Comparison of ENCODE assay signal across 15 cellular contexts in genomic region chr10:28721318-28721717, GRCh38. TPM values are rescaled to one million over a fixed set of nuclear protein-coding genes. Genes with fewer than 3 reads are reported as not detected.
DNase-seq lines count a peak whose midpoint lies in the region; ATAC-seq and TF ChIP-seq lines count a peak whose summit lies in the region.
"Had no signal": no experiment of that assay in that cellular context is flagged by ENCODE, and none has a peak within 500 bp of the region (broad histone marks: within the 10 kb centered on the region; RNA-seq: fewer than 3 reads in every experiment).

No MANE protein-coding gene starts in this region.

- DNase-seq in COR-L47 (lab: John Stamatoyannopoulos, UW) (peak; percentile 45), endodermal cell (no peak), nephron progenitor cell (no peak), cortex of kidney (lab: John Stamatoyannopoulos, UW) (no peak), pons (ENCODE audit: low spot score) (no peak), psoas muscle (no peak)
- DNase-seq in activated T-cell treated with anti-CD3 and anti-CD28 coated beads, Interleukin-2, amount 50 U/mL, for 24 hours: no peak
- DNase-seq: activated CD4-positive, alpha-beta T cell treated with anti-CD3 and anti-CD28 coated beads, Interleukin-2, amount 10 ng/mL, durations not matched to agents 7 days and 5 days; activated T-cell treated with anti-CD3 and anti-CD28 coated beads, Interleukin-2, amount 50 U/mL, for 4 hours; AML-193; NCI-H2029; stimulated activated CD4-positive, alpha-beta T cell treated with anti-CD3 and anti-CD28 coated beads, Interleukin-4, amount 100 ng/mL, for 24 hours had no signal

- intact Hi-C loops in psoas muscle (cut with DNase I): no loop called here

- H3K4me1 Mint-ChIP-seq in endodermal cell: peaks cover 8% of the 10 kb centered on the region
- peaks cover 11% of the 10 kb centered on the region for H3K4me1 Mint-ChIP-seq in nephron progenitor cell
- H3K4me1 Mint-ChIP-seq in activated T-cell treated with anti-CD3 and anti-CD28 coated beads, Interleukin-2, amount 50 U/mL, for 24 hours (ENCODE audit: low read depth): peaks cover 10% of the 10 kb centered on the region
- H3K4me1 Mint-ChIP-seq: activated CD4-positive, alpha-beta T cell treated with anti-CD3 and anti-CD28 coated beads, Interleukin-2, amount 10 ng/mL, durations not matched to agents 7 days and 5 days had no signal

- H3K36me3 ChIP-seq in HUES48 (ENCODE audit: control insufficient read depth, insufficient read depth, low read length) (no peaks in the 10 kb centered on the region), endodermal cell (ENCODE audit: control insufficient read depth, insufficient read depth, low read length) (no peaks in the 10 kb centered on the region), psoas muscle (ENCODE audit: insufficient read depth in 1 of 2, low read depth in 1 of 2) (no peaks in the 10 kb centered on the region)
- H3K36me3 ChIP-seq: lower lobe of right lung, neutrophil had no signal

- H3K4me3 Mint-ChIP-seq in endodermal cell (peak overlapping the region; percentile 68), nephron progenitor cell (peak overlapping the region; percentile 87)
- H3K4me3 Mint-ChIP-seq in activated T-cell treated with anti-CD3 and anti-CD28 coated beads, Interleukin-2, amount 50 U/mL, for 24 hours: no peak overlapping the region
- H3K4me3 Mint-ChIP-seq: activated CD4-positive, alpha-beta T cell treated with anti-CD3 and anti-CD28 coated beads, Interleukin-2, amount 10 ng/mL, durations not matched to agents 7 days and 5 days; activated T-cell treated with anti-CD3 and anti-CD28 coated beads, Interleukin-2, amount 50 U/mL, for 4 hours had no signal

- H3K27me3 Mint-ChIP-seq in endodermal cell (ENCODE audit: insufficient read depth) (peaks cover 38% of the 10 kb centered on the region), nephron progenitor cell (ENCODE audit: low read depth, poor library complexity) (peaks cover 33% of the 10 kb centered on the region)
- H3K27me3 Mint-ChIP-seq in activated T-cell treated with anti-CD3 and anti-CD28 coated beads, Interleukin-2, amount 50 U/mL, for 24 hours: peaks cover 69% of the 10 kb centered on the region

- H3K27ac Mint-ChIP-seq in endodermal cell (no peak overlapping the region), nephron progenitor cell (no peak overlapping the region)
- no peak overlapping the region for H3K27ac Mint-ChIP-seq in activated T-cell treated with anti-CD3 and anti-CD28 coated beads, Interleukin-2, amount 50 U/mL, for 24 hours
- H3K27ac Mint-ChIP-seq: activated CD4-positive, alpha-beta T cell treated with anti-CD3 and anti-CD28 coated beads, Interleukin-2, amount 10 ng/mL, durations not matched to agents 7 days and 5 days had no signal

- H3K36me3 Mint-ChIP-seq in endodermal cell (ENCODE audit: low read depth) (no peaks in the 10 kb centered on the region), nephron progenitor cell (ENCODE audit: low read depth) (no peaks in the 10 kb centered on the region)
- no peaks in the 10 kb centered on the region for H3K36me3 Mint-ChIP-seq in activated T-cell treated with anti-CD3 and anti-CD28 coated beads, Interleukin-2, amount 50 U/mL, for 24 hours (ENCODE audit: low read depth)

- peak overlapping the region; percentile 76 for H3K4me3 ChIP-seq in HUES48 (ENCODE audit: low read depth, low read length)
- H3K4me3 ChIP-seq in endodermal cell (ENCODE audit: low read length): peak overlapping the region; percentile 81
- H3K4me3 ChIP-seq in psoas muscle: no peak overlapping the region

- no peaks in the 10 kb centered on the region for H3K9me3 Mint-ChIP-seq in endodermal cell
- H3K9me3 Mint-ChIP-seq in nephron progenitor cell: no peaks in the 10 kb centered on the region
- no peaks in the 10 kb centered on the region for H3K9me3 Mint-ChIP-seq in activated T-cell treated with anti-CD3 and anti-CD28 coated beads, Interleukin-2, amount 50 U/mL, for 24 hours
- H3K9me3 Mint-ChIP-seq: activated CD4-positive, alpha-beta T cell treated with anti-CD3 and anti-CD28 coated beads, Interleukin-2, amount 10 ng/mL, durations not matched to agents 7 days and 5 days; activated T-cell treated with anti-CD3 and anti-CD28 coated beads, Interleukin-2, amount 50 U/mL, for 4 hours had no signal

- no peaks in the 10 kb centered on the region for H3K9me3 ChIP-seq in HUES48 (ENCODE audit: control insufficient read depth, insufficient read depth, low read length)
- H3K9me3 ChIP-seq in endodermal cell (ENCODE audit: control insufficient read depth, low read length): no peaks in the 10 kb centered on the region
- no peaks in the 10 kb centered on the region for H3K9me3 ChIP-seq in psoas muscle
- H3K9me3 ChIP-seq: lower lobe of right lung, neutrophil had no signal

- H3K4me1 ChIP-seq in HUES48 (ENCODE audit: control insufficient read depth, insufficient read depth, low read length) (peaks cover 12% of the 10 kb centered on the region), endodermal cell (ENCODE audit: control insufficient read depth, insufficient read depth, low read length) (peaks cover 5% of the 10 kb centered on the region), psoas muscle (no peaks in the 10 kb centered on the region)

- H3K27ac ChIP-seq in HUES48 (ENCODE audit: low read depth, low read length) (no peak overlapping the region), endodermal cell (ENCODE audit: low read depth, low read length) (no peak overlapping the region), psoas muscle (no peak overlapping the region)
- H3K27ac ChIP-seq: neutrophil had no signal

- TF ChIP-seq CTCF in endodermal cell (conservative IDR thresholded peaks at IDR 0.05) (no peak), nephron progenitor cell (IDR thresholded peaks at IDR 0.05) (no peak), psoas muscle (IDR thresholded peaks at IDR 0.05) (no peak)

- no peak for ATAC-seq in psoas muscle

- 11 to 25% methylated on average over 2 to 5 of the region's 5 CpGs for WGBS in endodermal cell (ENCODE audit: insufficient coverage in 1 of 2, insufficient read length in 1 of 2), 2 experiments
- WGBS in psoas muscle, 3 donors: 58 to 63% (median 62%) methylated on average over 5 of the region's 5 CpGs

- no peak overlapping the region for H3K9ac ChIP-seq in HUES48 (ENCODE audit: low read depth, low read length)
- H3K9ac ChIP-seq in endodermal cell (ENCODE audit: extremely low read depth, low read length, poor library complexity, severe bottlenecking): no peak overlapping the region

- H3K27me3 ChIP-seq in HUES48 (ENCODE audit: control insufficient read depth, insufficient read depth, low read length) (peaks cover 28% of the 10 kb centered on the region), endodermal cell (ENCODE audit: control insufficient read depth, insufficient read depth, low read length, poor library complexity, severe bottlenecking) (peaks cover 28% of the 10 kb centered on the region), psoas muscle (ENCODE audit: insufficient read depth in 3 of 3, low read length in 2 of 3) (no peaks in the 10 kb centered on the region)

RNA-seq across cellular contexts. Expression of gene BAMBI, which starts 44.0 kb away (rescaled TPM):
- total RNA-seq in endodermal cell (10 to 100 TPM; 41.4 to 49.2 TPM), psoas muscle (1 to 10 TPM in 2 of 4 donors, under 1 TPM in 2; 0.89 to 2.9 (median 1.3) TPM)
- 37.6 TPM for polyA plus RNA-seq in endodermal cell (2013, experiment 1 of 2)
- polyA plus RNA-seq in endodermal cell (2013, experiment 2 of 2): 37.0 TPM
- 1 to 10 TPM in 1 of 3 donors, under 1 TPM in 2; 0.44 to 2.0 (median 0.66) TPM for polyA plus RNA-seq in psoas muscle
- total RNA-seq: activated CD4-positive, alpha-beta T cell treated with anti-CD3 and anti-CD28 coated beads, Interleukin-2, amount 10 ng/mL, durations not matched to agents 7 days and 5 days had no signal

Comparison
In these comparisons a context has a peak if more than half of its experiments do, and no peak if none do; other contexts are left out.
1. RNA of gene BAMBI, which starts 44.0 kb away (total RNA-seq): 41.4 to 49.2 TPM in endodermal cell; 0.89 to 2.9 TPM in psoas muscle; every median in the first group is over 10 times any median in the second.